In the genomic region with DNA sequence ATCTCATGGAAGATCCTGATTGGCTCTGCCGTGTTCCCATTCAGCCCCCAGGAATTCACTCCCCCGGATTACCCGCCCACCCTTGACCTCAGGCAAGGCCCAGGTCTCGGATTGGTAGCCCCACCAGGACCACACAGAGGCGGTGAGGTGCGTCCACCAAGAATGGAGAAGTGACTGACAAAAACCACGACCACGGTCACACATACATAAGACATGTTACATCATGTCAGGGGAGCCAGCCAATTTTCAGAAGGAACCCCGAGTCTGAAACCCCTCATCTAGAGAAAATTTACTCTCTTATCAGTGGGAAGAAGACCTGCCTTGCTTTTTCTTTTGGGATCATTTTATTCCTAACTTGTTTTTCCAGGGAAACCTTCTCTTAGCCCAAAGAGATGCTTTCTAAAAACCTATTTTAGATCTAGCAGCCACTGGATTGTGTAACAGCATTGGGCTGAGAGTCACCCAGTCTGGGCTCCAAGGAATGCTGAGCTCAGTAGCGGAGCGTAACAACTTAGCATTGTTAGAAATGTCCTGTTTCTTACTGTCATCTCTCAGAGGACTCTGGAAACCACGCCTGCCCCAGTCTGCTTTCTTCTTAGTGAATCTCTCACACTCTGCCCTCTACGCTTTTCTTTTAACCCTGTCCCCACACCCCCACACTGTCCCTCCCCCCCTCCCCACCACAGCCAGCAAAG, we compare ENCODE assay signal across 8 cellular contexts.
DNase-seq lines count a peak whose midpoint lies in the region; ATAC-seq and TF ChIP-seq lines count a peak whose summit lies in the region.
"Had no signal": no experiment of that assay in that cellular context is flagged by ENCODE, and none has a peak within 500 bp of the region (broad histone marks: within the 10 kb centered on the region; RNA-seq: fewer than 3 reads in every experiment).

No MANE protein-coding gene starts in this region.

- H3K27me3 ChIP-seq in subcutaneous abdominal adipose tissue (ENCODE audit: control insufficient read depth in 5 of 5, insufficient read depth in 4 of 5, low read length in 5 of 5) = no peaks in the 10 kb centered on the region

- CTCF ChIA-PET in RWPE1 (lab: Yijun Ruan, JAX) = no interaction called here

- peaks cover 20 to 53% (median 49%) of the 10 kb centered on the region in 5 donors for H3K4me1 ChIP-seq in subcutaneous abdominal adipose tissue (ENCODE audit: control insufficient read depth in 5 of 5, insufficient read depth in 5 of 5, low read length in 5 of 5)

- DNase-seq in RWPE1 (ENCODE audit: low spot score) = no peak
- DNase-seq in foreskin fibroblast = peak; percentile 72 to 87
- DNase-seq in activated CD4-positive, alpha-beta T cell treated with anti-CD3 and anti-CD28 coated beads for 1 hour = no peak
- DNase-seq in activated CD8-positive, alpha-beta memory T cell treated with anti-CD3 and anti-CD28 coated beads, Interleukin-2, amount 50 U/mL, for 48 hours = no peak
- DNase-seq in NCI-H128 (lab: John Stamatoyannopoulos, UW; ENCODE audit: unreplicated experiment) = no peak
- DNase-seq: stimulated activated naive CD4-positive, alpha-beta T cell treated with Interleukin-2 at 50 U/mL for 16 hours had no signal

- TF ChIP-seq CTCF in RWPE1 (conservative IDR thresholded peaks at IDR 0.05; ENCODE audit: low read depth) = no peak
- no peak for TF ChIP-seq CTCF in foreskin fibroblast (IDR thresholded peaks at IDR 0.05; ENCODE audit: low read depth, low read length)

- POLR2A ChIA-PET in RWPE1 (lab: Yijun Ruan, JAX; ENCODE audit: low non-redundant PET) = no interaction called here

- no peaks in the 10 kb centered on the region for H3K9me3 ChIP-seq in subcutaneous abdominal adipose tissue (ENCODE audit: control insufficient read depth in 5 of 5, low read length in 5 of 5)

- H3K27ac ChIP-seq in RWPE1 = peak overlapping the region; percentile 47; the same call in 1 of the 2 replicates
- H3K27ac ChIP-seq in subcutaneous abdominal adipose tissue (ENCODE audit: low read depth, low read length) = peak overlapping the region; percentile 55

- ATAC-seq in GM18909 (IDR thresholded peaks at IDR 0.05; ENCODE audit: poor library complexity, unreplicated experiment) = peak; percentile 56

- H3K4me3 ChIP-seq in foreskin fibroblast (ENCODE audit: low read depth in 1 of 2, low read length in 2 of 2) (no peak overlapping the region), subcutaneous abdominal adipose tissue (ENCODE audit: low read depth in 1 of 5, low read length in 5 of 5) (no peak overlapping the region)

- H3K9ac ChIP-seq in subcutaneous abdominal adipose tissue (ENCODE audit: low read length in 5 of 5) = peak overlapping the region in 1 of 5 donors; percentile 32

- H3K36me3 ChIP-seq in subcutaneous abdominal adipose tissue (ENCODE audit: control insufficient read depth in 5 of 5, insufficient read depth in 5 of 5, low read length in 5 of 5) = peaks cover 0 to 16% (median 6%) of the 10 kb centered on the region in 5 donors

Comparison
In these comparisons a context has a peak if more than half of its experiments do, and no peak if none do; other contexts are left out.
1. DNase-seq: peak in foreskin fibroblast (2 of 2); none in RWPE1 (single experiment), activated CD4-positive, alpha-beta T cell treated with anti-CD3 and anti-CD28 coated beads for 1 hour (single experiment), activated CD8-positive, alpha-beta memory T cell treated with anti-CD3 and anti-CD28 coated beads, Interleukin-2, amount 50 U/mL, for 48 hours (single experiment) and NCI-H128 (single experiment).